22 cellular contexts compared by ENCODE assay signal in genomic region chrX:13535371-13535770, GRCh38. TPM values are rescaled to one million over a fixed set of nuclear protein-coding genes. Genes with fewer than 3 reads are reported as not detected.
"Had no signal": no experiment of that assay in that cellular context is flagged by ENCODE, and none has a peak within 500 bp of the region (broad histone marks: within the 10 kb centered on the region; RNA-seq: fewer than 3 reads in every experiment).

No MANE protein-coding gene starts in this region.

- H3K4me3 ChIP-seq: breast epithelium, coronary artery, thyroid gland had no signal

- H3K4me1 Mint-ChIP-seq: activated CD4-positive, alpha-beta T cell treated with anti-CD3 and anti-CD28 coated beads, Interleukin-2, amount 10 ng/mL, durations not matched to agents 7 days and 5 days; activated naive CD4-positive, alpha-beta T cell treated with anti-CD3 and anti-CD28 coated beads, Interleukin-2, amount 10 ng/mL, durations not matched to agents 7 days and 5 days; activated naive CD8-positive, alpha-beta T cell treated with anti-CD3 and anti-CD28 coated beads, Interleukin-2, amount 50 U/mL, for 24 hours had no signal

- H3K27ac Mint-ChIP-seq: activated CD4-positive, alpha-beta T cell treated with anti-CD3 and anti-CD28 coated beads, Interleukin-2, amount 10 ng/mL, durations not matched to agents 7 days and 5 days; activated CD8-positive, alpha-beta T cell treated with anti-CD3 and anti-CD28 coated beads, Interleukin-2, amount 10 ng/mL, durations not matched to agents 7 days and 5 days; activated naive CD4-positive, alpha-beta T cell treated with anti-CD3 and anti-CD28 coated beads, Interleukin-2, amount 10 ng/mL, durations not matched to agents 7 days and 5 days; activated naive CD8-positive, alpha-beta T cell treated with anti-CD3 and anti-CD28 coated beads, Interleukin-2, amount 50 U/mL, for 24 hours; activated T-cell treated with anti-CD3 and anti-CD28 coated beads, Interleukin-2, amount 50 U/mL, for 24 hours; activated T-helper 2 cell treated with anti-CD3 and anti-CD28 coated beads, Interferon-gamma antibody, Interleukin-2, Interleukin-4, amounts not matched to agents 10 μg/mL and 5 μg/mL and 100 μg/mL, durations not matched to agents 14 hours and 24 hours and 36 hours had no signal

- H3K27me3 Mint-ChIP-seq: activated CD4-positive, alpha-beta T cell treated with anti-CD3 and anti-CD28 coated beads, Interleukin-2, amount 10 ng/mL, durations not matched to agents 7 days and 5 days; activated naive CD4-positive, alpha-beta T cell treated with anti-CD3 and anti-CD28 coated beads, Interleukin-2, amount 10 ng/mL, durations not matched to agents 7 days and 5 days; activated naive CD8-positive, alpha-beta T cell treated with anti-CD3 and anti-CD28 coated beads, Interleukin-2, amount 50 U/mL, for 24 hours had no signal

- H3K36me3 Mint-ChIP-seq: activated naive CD4-positive, alpha-beta T cell treated with anti-CD3 and anti-CD28 coated beads, Interleukin-2, amount 10 ng/mL, durations not matched to agents 7 days and 5 days had no signal

- FAIRE-seq: kidney had no signal

- H3K4me1 ChIP-seq: breast epithelium, thyroid gland had no signal

- DNase-seq: activated CD4-positive, alpha-beta T cell treated with anti-CD3 and anti-CD28 coated beads, Interleukin-2, amount 10 ng/mL, durations not matched to agents 7 days and 5 days; activated CD8-positive, alpha-beta T cell treated with anti-CD3 and anti-CD28 coated beads, Interleukin-2, amount 10 ng/mL, durations not matched to agents 7 days and 5 days; activated naive CD4-positive, alpha-beta T cell treated with anti-CD3 and anti-CD28 coated beads, Interleukin-2, amount 10 ng/mL, durations not matched to agents 7 days and 5 days; activated naive CD8-positive, alpha-beta T cell treated with anti-CD3 and anti-CD28 coated beads, Interleukin-2, amount 50 U/mL, for 24 hours; activated T-cell treated with anti-CD3 and anti-CD28 coated beads, Interleukin-2, amount 50 U/mL, for 24 hours; anterior cingulate cortex; glutamatergic neuron; kidney; mammary epithelial cell; midbrain; occipital lobe; posterior cingulate gyrus; stimulated activated CD4-positive, alpha-beta T cell treated with anti-CD3 and anti-CD28 coated beads, Interleukin-2, amount 100 ng/mL, for 24 hours; stimulated activated naive CD4-positive, alpha-beta T cell treated with Interleukin-2 at 50 U/mL for 16 hours; T1000; thyroid gland had no signal

- ATAC-seq: activated CD4-positive, CD25-positive, alpha-beta regulatory T cell treated with anti-CD3 and anti-CD28 coated beads, Interleukin-2, amount 50 U/mL, for 24 hours; activated CD8-positive, alpha-beta T cell treated with anti-CD3 and anti-CD28 coated beads, Interleukin-2, amount 10 ng/mL, durations not matched to agents 7 days and 5 days; activated naive CD8-positive, alpha-beta T cell treated with anti-CD3 and anti-CD28 coated beads, Interleukin-2, amount 50 U/mL, for 24 hours; left lobe of liver had no signal

- H3K27me3 ChIP-seq: thyroid gland had no signal

- H3K27ac ChIP-seq: breast epithelium, coronary artery, thyroid gland had no signal

- H3K9me3 Mint-ChIP-seq: activated CD4-positive, alpha-beta T cell treated with anti-CD3 and anti-CD28 coated beads, Interleukin-2, amount 10 ng/mL, durations not matched to agents 7 days and 5 days; activated naive CD4-positive, alpha-beta T cell treated with anti-CD3 and anti-CD28 coated beads, Interleukin-2, amount 10 ng/mL, durations not matched to agents 7 days and 5 days; activated naive CD8-positive, alpha-beta T cell treated with anti-CD3 and anti-CD28 coated beads, Interleukin-2, amount 50 U/mL, for 24 hours; activated T-cell treated with anti-CD3 and anti-CD28 coated beads, Interleukin-2, amount 50 U/mL, for 24 hours; activated T-helper 2 cell treated with anti-CD3 and anti-CD28 coated beads, Interferon-gamma antibody, Interleukin-2, Interleukin-4, amounts not matched to agents 10 μg/mL and 5 μg/mL and 100 μg/mL, durations not matched to agents 14 hours and 24 hours and 36 hours had no signal

- H3K4me3 Mint-ChIP-seq: activated CD4-positive, alpha-beta T cell treated with anti-CD3 and anti-CD28 coated beads, Interleukin-2, amount 10 ng/mL, durations not matched to agents 7 days and 5 days; activated CD8-positive, alpha-beta T cell treated with anti-CD3 and anti-CD28 coated beads, Interleukin-2, amount 10 ng/mL, durations not matched to agents 7 days and 5 days; activated naive CD4-positive, alpha-beta T cell treated with anti-CD3 and anti-CD28 coated beads, Interleukin-2, amount 10 ng/mL, durations not matched to agents 7 days and 5 days; activated naive CD8-positive, alpha-beta T cell treated with anti-CD3 and anti-CD28 coated beads, Interleukin-2, amount 50 U/mL, for 24 hours; activated T-cell treated with anti-CD3 and anti-CD28 coated beads, Interleukin-2, amount 50 U/mL, for 24 hours had no signal

- H3K36me3 ChIP-seq: breast epithelium, thyroid gland had no signal

- H3K9me3 ChIP-seq: breast epithelium, thyroid gland had no signal

RNA-seq across cellular contexts. Expression of gene EGFL6, which starts 34.0 kb away (rescaled TPM):
- total RNA-seq: epithelial cell of proximal tubule, kidney, left lobe of liver, thyroid gland had no signal
